In the genomic region with DNA sequence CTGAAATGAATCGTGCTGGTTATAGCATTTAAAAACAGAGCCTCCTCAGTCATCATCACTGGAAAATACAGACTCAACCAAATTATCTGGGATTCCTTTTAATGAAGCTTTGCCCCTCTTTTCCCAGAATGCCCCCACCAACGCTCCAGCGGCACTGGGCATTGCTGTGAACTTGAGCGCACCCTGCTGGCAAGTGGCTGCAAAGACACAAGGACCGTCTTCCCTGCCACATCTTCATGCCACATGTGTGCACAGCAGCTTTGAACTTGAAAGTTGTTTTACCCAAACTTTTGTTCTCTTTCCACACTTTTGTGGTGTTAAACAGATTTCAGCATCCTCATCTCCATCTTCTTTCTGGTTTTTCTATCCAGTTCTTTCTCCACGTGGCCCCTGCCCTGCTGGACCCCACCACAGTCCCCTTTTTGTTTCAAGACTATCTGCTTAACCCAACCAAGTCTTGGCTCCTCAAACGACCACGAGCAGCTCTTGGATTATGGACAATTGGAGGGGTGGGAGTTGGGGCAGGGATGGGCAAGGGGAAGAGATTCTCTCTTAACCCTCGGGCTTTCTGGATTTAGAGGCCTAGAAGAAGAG, we compare ENCODE assay signal across 8 cellular contexts. TPM values are rescaled to one million over a fixed set of nuclear protein-coding genes. Genes with fewer than 3 reads are reported as not detected.
A peak's percentile ranks its signal among the peaks of the same experiment; 100 is the strongest.
DNase-seq lines count a peak whose midpoint lies in the region; ATAC-seq, FAIRE-seq and TF ChIP-seq lines count a peak whose summit lies in the region.

No MANE protein-coding gene starts in this region.

- H3K4me3 Mint-ChIP-seq in CD4-positive, alpha-beta memory T cell, result no peak overlapping the region
- H3K4me3 Mint-ChIP-seq in immature natural killer cell, result no peak overlapping the region

- H3K4me1 ChIP-seq in CD4-positive, alpha-beta memory T cell (ENCODE audit: insufficient read depth, low read length), result no peaks in the 10 kb centered on the region

- TF ChIP-seq CTCF in astrocyte of the cerebellum (IDR thresholded peaks at IDR 0.05; ENCODE audit: low read depth, low read length, missing control alignments), result peak; percentile 91

- H3K27ac ChIP-seq in CD4-positive, alpha-beta memory T cell (ENCODE audit: low read depth, low read length), result no peak overlapping the region

- POLR2A ChIA-PET in CD4-positive, alpha-beta memory T cell (lab: Charles Lee; ENCODE audit: partially characterized antibody), result no interaction called here

- peak overlapping the region in 1 of 7 donors; percentile 5 for H3K27ac Mint-ChIP-seq in CD4-positive, alpha-beta memory T cell
- H3K27ac Mint-ChIP-seq in immature natural killer cell, result no peak overlapping the region

- H3K9me3 Mint-ChIP-seq in CD4-positive, alpha-beta memory T cell, result no peaks in the 10 kb centered on the region
- no peaks in the 10 kb centered on the region for H3K9me3 Mint-ChIP-seq in immature natural killer cell

- peak; percentile 16 for FAIRE-seq in HTR-8/SVneo (lab: Jason Lieb, UNC)

- peaks cover 15% of the 10 kb centered on the region for H3K27me3 ChIP-seq in CD4-positive, alpha-beta memory T cell (ENCODE audit: insufficient read depth, low read length)

- H3K9me3 ChIP-seq in CD4-positive, alpha-beta memory T cell (ENCODE audit: control insufficient read depth in 1 of 2, low read length in 2 of 2), result no peaks in the 10 kb centered on the region

- peak; percentile 68 for ATAC-seq in GM19023 (IDR thresholded peaks at IDR 0.05; ENCODE audit: unreplicated experiment)
- peak; percentile 87 for ATAC-seq in SK-N-SH treated with all-trans-retinoic acid at 6 μM for 48 hours
- ATAC-seq in GM18517 (IDR thresholded peaks at IDR 0.05; ENCODE audit: unreplicated experiment), result no peak

- DNase-seq in CD4-positive, alpha-beta memory T cell, result peak in 4 of 5 donors; percentile 27 to 51 (median 40)
- DNase-seq in HTR-8/SVneo (ENCODE audit: insufficient read length, low spot score), result peak; percentile 54
- no peak for DNase-seq in astrocyte of the cerebellum (ENCODE audit: low read depth)
- peak; percentile 21 to 41 (median 35) for DNase-seq in immature natural killer cell
- DNase-seq in stimulated activated CD4-positive, alpha-beta T cell treated with anti-CD3 and anti-CD28 coated beads, Interleukin-2, amount 100 ng/mL, for 4 hours (ENCODE audit: low read depth), result peak; percentile 21

- in situ Hi-C loops in astrocyte of the cerebellum (cut with HindIII; ENCODE audit: low sequenced_read_pairs), result no loop called here

- H3K4me1 Mint-ChIP-seq in CD4-positive, alpha-beta memory T cell, result peaks cover 0 to 10% (median 2%) of the 10 kb centered on the region in 4 donors
- H3K4me1 Mint-ChIP-seq in immature natural killer cell, result no peaks in the 10 kb centered on the region

- CTCF ChIA-PET in CD4-positive, alpha-beta memory T cell (lab: Charles Lee; ENCODE audit: partially characterized antibody), result interaction anchor here (0.9 to 5.4 kb wide), 17 partner anchors 7 to 375 kb away, joined by 3 to 115 read pairs (median 7); no protein-coding TSS in a partner anchor

- H3K36me3 ChIP-seq in CD4-positive, alpha-beta memory T cell (ENCODE audit: insufficient read depth, low read length), result no peaks in the 10 kb centered on the region

- no peaks in the 10 kb centered on the region for H3K36me3 Mint-ChIP-seq in CD4-positive, alpha-beta memory T cell
- H3K36me3 Mint-ChIP-seq in immature natural killer cell, result no peaks in the 10 kb centered on the region

- intact Hi-C loops in CD4-positive, alpha-beta memory T cell (cut with micrococcal nuclease), result loop anchor here (2.0 kb wide), 1 partner anchor 23 kb away; no protein-coding TSS in a partner anchor

- H3K27me3 Mint-ChIP-seq in CD4-positive, alpha-beta memory T cell, result peaks cover 49 to 59% of the 10 kb centered on the region in 2 donors
- H3K27me3 Mint-ChIP-seq in immature natural killer cell (ENCODE audit: low read depth in 3 of 3), result peaks cover 7 to 16% (median 7%) of the 10 kb centered on the region in 3 donors

- no peak overlapping the region for H3K4me3 ChIP-seq in CD4-positive, alpha-beta memory T cell (ENCODE audit: low read length in 2 of 2)
- no peak overlapping the region for H3K4me3 ChIP-seq in astrocyte of the cerebellum (ENCODE audit: low read depth, low read length)

TF ChIP-seq in SK-N-SH treated with all-trans-retinoic acid at 6 μM for 48 hours, 23 proteins besides CTCF, POLR2A, EP300 and RAD21:
- no peak for TF ChIP-seq RARB (CRISPR knock-in tag; IDR thresholded peaks at IDR 0.05)
- TF ChIP-seq, protein P1, sequence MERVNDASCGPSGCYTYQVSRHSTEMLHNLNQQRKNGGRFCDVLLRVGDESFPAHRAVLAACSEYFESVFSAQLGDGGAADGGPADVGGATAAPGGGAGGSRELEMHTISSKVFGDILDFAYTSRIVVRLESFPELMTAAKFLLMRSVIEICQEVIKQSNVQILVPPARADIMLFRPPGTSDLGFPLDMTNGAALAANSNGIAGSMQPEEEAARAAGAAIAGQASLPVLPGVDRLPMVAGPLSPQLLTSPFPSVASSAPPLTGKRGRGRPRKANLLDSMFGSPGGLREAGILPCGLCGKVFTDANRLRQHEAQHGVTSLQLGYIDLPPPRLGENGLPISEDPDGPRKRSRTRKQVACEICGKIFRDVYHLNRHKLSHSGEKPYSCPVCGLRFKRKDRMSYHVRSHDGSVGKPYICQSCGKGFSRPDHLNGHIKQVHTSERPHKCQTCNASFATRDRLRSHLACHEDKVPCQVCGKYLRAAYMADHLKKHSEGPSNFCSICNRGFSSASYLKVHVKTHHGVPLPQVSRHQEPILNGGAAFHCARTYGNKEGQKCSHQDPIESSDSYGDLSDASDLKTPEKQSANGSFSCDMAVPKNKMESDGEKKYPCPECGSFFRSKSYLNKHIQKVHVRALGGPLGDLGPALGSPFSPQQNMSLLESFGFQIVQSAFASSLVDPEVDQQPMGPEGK (CRISPR knock-in tag; IDR thresholded peaks at IDR 0.05; ENCODE audit: borderline replicate concordance), result no peak
- no peak for TF ChIP-seq ESRRG (CRISPR knock-in tag; IDR thresholded peaks at IDR 0.05)
TF ChIP-seq in SK-N-SH treated with all-trans-retinoic acid at 6 μM for 48 hours: peak in this region for 0.

RNA-seq across cellular contexts. Expression of gene LMX1A, which starts 12.8 kb away (rescaled TPM):
- total RNA-seq in CD4-positive, alpha-beta memory T cell, result not detected
- polyA plus RNA-seq in CD4-positive, alpha-beta memory T cell, result not detected
- polyA plus RNA-seq in immature natural killer cell, result not detected
